ENCODE assay signal across 27 cellular contexts in genomic region chr12:70806827-70807226, GRCh38.
"Had no signal": no experiment of that assay in that cellular context is flagged by ENCODE, and none has a peak within 500 bp of the region (broad histone marks: within the 10 kb centered on the region; RNA-seq: fewer than 3 reads in every experiment).

No MANE protein-coding gene starts in this region.

- H3K36me3 ChIP-seq: colonic mucosa, esophagus squamous epithelium, gastroesophageal sphincter, heart left ventricle, left lung, lower lobe of right lung had no signal

- H3K4me3 ChIP-seq: colonic mucosa, esophagus squamous epithelium, gastroesophageal sphincter, heart left ventricle, hepatocyte, left lung, lower lobe of right lung had no signal

- H3K4me1 Mint-ChIP-seq: immature natural killer cell; mesothelial cell of epicardium; naive thymus-derived CD4-positive, alpha-beta T cell had no signal

- H3K9me3 ChIP-seq: colonic mucosa, esophagus squamous epithelium, lower lobe of right lung had no signal

- ATAC-seq: effector memory CD8-positive, alpha-beta T cell; esophagus mucosa; gastroesophageal sphincter; heart left ventricle; left lung; left ventricle myocardium superior; lower lobe of right lung; naive thymus-derived CD4-positive, alpha-beta T cell had no signal

- H3K4me3 Mint-ChIP-seq: dendritic cell treated with granulocyte-macrophage colony-stimulating factor and Interleukin-4, amounts not matched to agents 40 ng/mL and 50 ng/mL, for 4 days; effector memory CD8-positive, alpha-beta T cell; endodermal cell; immature natural killer cell; mesothelial cell of epicardium; naive thymus-derived CD4-positive, alpha-beta T cell had no signal

- H3K27ac Mint-ChIP-seq: dendritic cell treated with granulocyte-macrophage colony-stimulating factor and Interleukin-4, amounts not matched to agents 40 ng/mL and 50 ng/mL, for 4 days; effector memory CD8-positive, alpha-beta T cell; endodermal cell; immature natural killer cell; mesothelial cell of epicardium; naive thymus-derived CD4-positive, alpha-beta T cell had no signal

- FAIRE-seq: endometrium, frontal cortex, kidney had no signal

- DNase-seq: colonic mucosa; cortex of kidney; effector CD8-positive, alpha-beta T cell; effector memory CD8-positive, alpha-beta T cell; endodermal cell; erythroblast; esophagus squamous epithelium; foreskin fibroblast; heart left ventricle; hypothalamus; immature natural killer cell; islet precursor cell; kidney; kidney glomerular epithelial cell; left lung; left ventricle myocardium superior; lower lobe of right lung; mesenchymal stem cell; naive thymus-derived CD4-positive, alpha-beta T cell had no signal

- H3K4me2 ChIP-seq: hepatocyte had no signal

- H3K79me2 ChIP-seq: hepatocyte had no signal

- H3K27ac ChIP-seq: colonic mucosa, epithelial cell of prostate, esophagus squamous epithelium, gastroesophageal sphincter, heart left ventricle, hepatocyte, left lung, lower lobe of right lung had no signal

- H3K27me3 ChIP-seq: colonic mucosa, esophagus squamous epithelium, gastroesophageal sphincter, hepatocyte, left lung had no signal

- H2AFZ ChIP-seq: hepatocyte had no signal

- H3K36me3 Mint-ChIP-seq: immature natural killer cell had no signal

- H3K27me3 Mint-ChIP-seq: dendritic cell treated with granulocyte-macrophage colony-stimulating factor and Interleukin-4, amounts not matched to agents 40 ng/mL and 50 ng/mL, for 4 days; effector memory CD8-positive, alpha-beta T cell had no signal

- H3K4me1 ChIP-seq: colonic mucosa, esophagus squamous epithelium, gastroesophageal sphincter, heart left ventricle, left lung, lower lobe of right lung had no signal
